In genomic region chr4:2257361-2258001, GRCh38 we compare ENCODE assay signal across 9 cellular contexts. TPM values are rescaled to one million over a fixed set of nuclear protein-coding genes. Genes with fewer than 3 reads are reported as not detected.
DNase-seq lines count a peak whose midpoint lies in the region; ATAC-seq and TF ChIP-seq lines count a peak whose summit lies in the region.
"Had no signal": no experiment of that assay in that cellular context is flagged by ENCODE, and none has a peak within 500 bp of the region (broad histone marks: within the 10 kb centered on the region; RNA-seq: fewer than 3 reads in every experiment).

No MANE protein-coding gene starts in this region.

- intact Hi-C loops in lower lobe of right lung (cut with DNase I) (no loop called here), stomach (cut with DNase I; ENCODE audit: low total_unique reads) (no loop called here)

- peak overlapping the region; percentile 87 for H3K4me2 ChIP-seq in Loucy (ENCODE audit: low read depth, low read length, poor library complexity, severe bottlenecking)

- no peak for TF ChIP-seq CTCF in Loucy (conservative IDR thresholded peaks at IDR 0.05; ENCODE audit: low read length)
- TF ChIP-seq CTCF in lower lobe of right lung (IDR thresholded peaks at IDR 0.05), result no peak
- no peak for TF ChIP-seq CTCF in stomach (IDR thresholded peaks at IDR 0.05)

- no peaks in the 10 kb centered on the region for H3K9me2 ChIP-seq in Loucy (replicated peaks; ENCODE audit: low read depth, low read length)

- no peak for TF ChIP-seq EP300 in stomach (IDR thresholded peaks at IDR 0.05)

- ATAC-seq in lower lobe of right lung (no peak), GM21423 (IDR thresholded peaks at IDR 0.05; ENCODE audit: unreplicated experiment) (no peak)

- no peak overlapping the region for H2AFZ ChIP-seq in Loucy (ENCODE audit: low read length)

- 66 to 82% (median 73%) methylated on average over 12 to 14 of the region's 14 CpGs for WGBS in stomach, 5 donors

- H3K4me1 ChIP-seq in Loucy (ENCODE audit: insufficient read depth, low read length, poor library complexity, severe bottlenecking) (peaks cover 11% of the 10 kb centered on the region), lower lobe of right lung (peaks cover 60% of the 10 kb centered on the region), stomach (peaks cover 58 to 76% (median 62%) of the 10 kb centered on the region in 4 donors)

- H3K9me3 ChIP-seq in Loucy (ENCODE audit: insufficient read depth, low read depth, low read length), result no peaks in the 10 kb centered on the region
- no peaks in the 10 kb centered on the region for H3K9me3 ChIP-seq in lower lobe of right lung
- H3K9me3 ChIP-seq in stomach, result no peaks in the 10 kb centered on the region

- TF ChIP-seq POLR2A in stomach (IDR thresholded peaks at IDR 0.05), result no peak

- H3K4me3 ChIP-seq in Loucy (ENCODE audit: low read length, poor library complexity, severe bottlenecking) (peak overlapping the region; percentile 20), lower lobe of right lung (peak overlapping the region; percentile 17), stomach (peak overlapping the region in 2 of 4 donors; percentile 2 to 23)

- H3F3A ChIP-seq in Loucy (ENCODE audit: low read depth), result no peaks in the 10 kb centered on the region

- DNase-seq in caudate nucleus (lab: John Stamatoyannopoulos, UW) (peak in 1 of 61 donors; percentile 41), lower lobe of right lung (peak; percentile 39), stomach (peak; percentile 25), NCI-H526 (lab: John Stamatoyannopoulos, UW) (no peak), NCI-H1694 treated with DMSO at 0.1 percent for 48 hours (lab: John Stamatoyannopoulos, UW) (no peak), globus pallidus (ENCODE audit: low spot score) (no peak)
- DNase-seq: activated CD4-positive, alpha-beta T cell treated with anti-CD3 and anti-CD28 coated beads for 1 hour had no signal

- H4K20me1 ChIP-seq in Loucy (ENCODE audit: insufficient read depth, low read length, poor library complexity, severe bottlenecking), result peaks cover 56% of the 10 kb centered on the region

- H3K79me2 ChIP-seq in Loucy (ENCODE audit: insufficient read depth, low read length), result peaks cover 55% of the 10 kb centered on the region

- H3K36me3 ChIP-seq in Loucy (ENCODE audit: insufficient read depth, low read length) (peaks cover 14% of the 10 kb centered on the region; the same call in 1 of the 2 replicates), lower lobe of right lung (peaks cover 51% of the 10 kb centered on the region), stomach (peaks cover 23 to 58% (median 42%) of the 10 kb centered on the region in 4 donors)

- no peaks in the 10 kb centered on the region for H3K27me3 ChIP-seq in Loucy (ENCODE audit: insufficient read depth, low read length, poor library complexity, severe bottlenecking)
- H3K27me3 ChIP-seq in lower lobe of right lung (ENCODE audit: low read depth), result no peaks in the 10 kb centered on the region
- H3K27me3 ChIP-seq in stomach, result no peaks in the 10 kb centered on the region

- no peak overlapping the region for H3K9ac ChIP-seq in Loucy (ENCODE audit: low read depth, low read length, poor library complexity, severe bottlenecking)

- peak overlapping the region; percentile 95 for H3K27ac ChIP-seq in caudate nucleus (ENCODE audit: low read depth, low read length)
- peak overlapping the region; percentile 87 for H3K27ac ChIP-seq in lower lobe of right lung
- peak overlapping the region; percentile 33 to 94 (median 93) for H3K27ac ChIP-seq in stomach

RNA-seq across cellular contexts. Expression of gene MXD4, which starts 4.4 kb away (rescaled TPM):
- 74.3 TPM for total RNA-seq in lower lobe of right lung
- total RNA-seq in stomach, result 100 to 1,000 TPM in 1 of 5 donors, 10 to 100 TPM in 4; 22.8 to 114 (median 48.7) TPM
- polyA plus RNA-seq in stomach, result 10 to 100 TPM; 19.1 to 49.4 (median 30.1) TPM

RNA-seq across cellular contexts. Expression of gene HAUS3, which starts 15.6 kb away (rescaled TPM):
- total RNA-seq in lower lobe of right lung (12.3 TPM), stomach (10 to 100 TPM in 4 of 5 donors, 1 to 10 TPM in 1; 7.6 to 37.4 (median 17.5) TPM)
- 1 to 10 TPM; 5.5 to 7.4 (median 6.8) TPM for polyA plus RNA-seq in stomach

RNA-seq across cellular contexts. Expression of gene POLN, which starts 15.6 kb away (rescaled TPM):
- total RNA-seq in lower lobe of right lung (2.2 TPM), stomach (1 to 10 TPM in 2 of 5 donors, under 1 TPM in 1, not detected in 2; 0.29 to 5.1 (median 1.4) TPM)
- 1 to 10 TPM in 2 of 3 donors, under 1 TPM in 1; 0.90 to 1.7 (median 1.3) TPM for polyA plus RNA-seq in stomach

Comparison
In these comparisons a context has a peak if more than half of its experiments do, and no peak if none do; other contexts are left out.
1. DNase-seq: peak in lower lobe of right lung (single experiment) and stomach (single experiment); none in NCI-H526 (0 of 2), NCI-H1694 treated with DMSO at 0.1 percent for 48 hours (single experiment) and globus pallidus (single experiment).
2. Peak in every context shown above with its lines, with median percentiles within 50 percentile points of each other: H3K27ac ChIP-seq.